Comparison of ENCODE assay signal across 8 cellular contexts in genomic region chr14:28113311-28113710, GRCh38.
"Had no signal": no experiment of that assay in that cellular context is flagged by ENCODE, and none has a peak within 500 bp of the region (broad histone marks: within the 10 kb centered on the region; RNA-seq: fewer than 3 reads in every experiment).

No MANE protein-coding gene starts in this region.

- H3K4me3 ChIP-seq: GM12878 had no signal

- FAIRE-seq: G401.6, GM12878, GM12891, GM12892, GM18507, GM19239 had no signal

- ATAC-seq: GM12878 had no signal

- DNase-seq: GDM1, GF-D8 had no signal
